ENCODE assay signal across 25 cellular contexts in genomic region chrX:132119283-132119682, GRCh38. TPM values are rescaled to one million over a fixed set of nuclear protein-coding genes. Genes with fewer than 3 reads are reported as not detected.
DNase-seq lines count a peak whose midpoint lies in the region; ATAC-seq, FAIRE-seq and TF ChIP-seq lines count a peak whose summit lies in the region.
"Had no signal": no experiment of that assay in that cellular context is flagged by ENCODE, and none has a peak within 500 bp of the region (broad histone marks: within the 10 kb centered on the region; RNA-seq: fewer than 3 reads in every experiment).

No MANE protein-coding gene starts in this region.

- no peaks in the 10 kb centered on the region for H3K79me2 ChIP-seq in K562 (ENCODE audit: control insufficient read depth, insufficient read depth, low read length)
- no peaks in the 10 kb centered on the region for H3K79me2 ChIP-seq in mesendoderm (ENCODE audit: control insufficient read depth, insufficient read depth, low read length)

- H2BK5ac ChIP-seq in mesendoderm (ENCODE audit: low read length), result no peak overlapping the region

- no peak overlapping the region for H3K4ac ChIP-seq in mesendoderm (ENCODE audit: low read depth, low read length)

- H3K4me2 ChIP-seq in K562 (ENCODE audit: insufficient read depth, low read length) (no peak overlapping the region), mesendoderm (ENCODE audit: low read length) (no peak overlapping the region)
- H3K4me2 ChIP-seq: KMS-11, SK-N-SH had no signal

- no peak for FAIRE-seq in K562 (lab: Jason Lieb, UNC)
- FAIRE-seq: frontal cortex, keratinocyte, RCC 7860 had no signal

- no peaks in the 10 kb centered on the region for H3K79me1 ChIP-seq in mesendoderm (ENCODE audit: low read length)

- in situ Hi-C loops in K562 (cut with MboI), result no loop called here

- intact Hi-C loops in K562 (cut with micrococcal nuclease), result no loop called here
- intact Hi-C loops in tibial artery (cut with DNase I; ENCODE audit: low total_unique reads), result no loop called here

- peak overlapping the region; percentile 26; the same call in 1 of the 2 replicates for H2AFZ ChIP-seq in K562 (ENCODE audit: low read depth, low read length)

- ATAC-seq in K562, result no peak
- ATAC-seq in HG03565 (IDR thresholded peaks at IDR 0.05; ENCODE audit: unreplicated experiment), result no peak
- no peak for ATAC-seq in HG03139 (IDR thresholded peaks at IDR 0.05; ENCODE audit: unreplicated experiment)
- ATAC-seq: activated CD8-positive, alpha-beta T cell treated with anti-CD3 and anti-CD28 coated beads for 36 hours had no signal

- H3K56ac ChIP-seq in mesendoderm (ENCODE audit: low read length), result peak overlapping the region; percentile 15

- no TSS peak for BruUV-seq in K562 (replicated peaks; lab: Mats Ljungman, UMichigan)

- peaks cover 5% of the 10 kb centered on the region; the same call in 1 of the 2 replicates for H3K27me3 ChIP-seq in HUES48 (ENCODE audit: control insufficient read depth, insufficient read depth, low read length)
- no peaks in the 10 kb centered on the region for H3K27me3 ChIP-seq in K562 (ENCODE audit: control insufficient read depth in 2 of 2, insufficient read depth in 2 of 2, low read length in 2 of 2)
- no peaks in the 10 kb centered on the region for H3K27me3 ChIP-seq in mesendoderm (ENCODE audit: insufficient read depth, low read length, poor library complexity)
- no peaks in the 10 kb centered on the region for H3K27me3 ChIP-seq in tibial artery
- H3K27me3 ChIP-seq: adrenal gland, cardiac muscle cell, thyroid gland had no signal

- TF ChIP-seq RAD21 in K562 (CRISPR knock-in tag; conservative IDR thresholded peaks at IDR 0.05 in 1 of 2, IDR thresholded peaks at IDR 0.05 in 1 of 2), result no peak

- H3K18ac ChIP-seq in mesendoderm (ENCODE audit: low read length), result no peak overlapping the region

- CTCF ChIA-PET in K562 (lab: Yijun Ruan, JAX; ENCODE audit: low intra/inter-chr PET ratio), result no interaction called here

- no peak overlapping the region for H3K9ac ChIP-seq in HUES48 (ENCODE audit: low read depth, low read length)
- H3K9ac ChIP-seq in K562 (ENCODE audit: insufficient read depth in 1 of 2, low read depth in 2 of 2, low read length in 2 of 2), result no peak overlapping the region
- no peak overlapping the region for H3K9ac ChIP-seq in mesendoderm (ENCODE audit: low read length)
- H3K9ac ChIP-seq: KMS-11, SK-N-SH had no signal

- H3K4me1 ChIP-seq in HUES48 (ENCODE audit: control insufficient read depth, insufficient read depth, low read length), result peaks cover 13% of the 10 kb centered on the region
- no peaks in the 10 kb centered on the region; a peak in 1 of 5 replicates for H3K4me1 ChIP-seq in K562 (replicated peaks in 1 of 2; ENCODE audit: control insufficient read depth in 2 of 2, insufficient read depth in 2 of 2, low read length in 2 of 2)
- H3K4me1 ChIP-seq in mesendoderm (ENCODE audit: control insufficient read depth, low read depth, low read length), result no peaks in the 10 kb centered on the region
- peaks cover 0 to 13% (median 2%) of the 10 kb centered on the region in 4 donors for H3K4me1 ChIP-seq in tibial artery
- H3K4me1 ChIP-seq: adrenal gland, thyroid gland had no signal

- H2BK120ac ChIP-seq in mesendoderm (ENCODE audit: low read depth, low read length), result peak overlapping the region; percentile 45

- H2BK15ac ChIP-seq in mesendoderm (replicated peaks; ENCODE audit: low read depth), result no peak overlapping the region

- H3K9me1 ChIP-seq in K562 (ENCODE audit: control insufficient read depth, insufficient read depth, low read length), result no peaks in the 10 kb centered on the region

- no peak overlapping the region for H3K23ac ChIP-seq in mesendoderm (ENCODE audit: low read length)

- H2AK5ac ChIP-seq in mesendoderm (ENCODE audit: low read length), result no peak overlapping the region

- no peak for DNase-seq in K562 (ENCODE audit: extremely low read depth in 1 of 4, low spot score in 3 of 4)
- peak; percentile 16 for DNase-seq in mesendoderm
- no peak for DNase-seq in tibial artery
- no peak for DNase-seq in NCI-H187 treated with DMSO at 0.1 percent for 48 hours (lab: John Stamatoyannopoulos, UW)
- DNase-seq: activated B cell treated with CpG ODN at 0.5 μM for 24 hours; activated CD8-positive, alpha-beta T cell treated with anti-CD3 and anti-CD28 coated beads for 36 hours; adrenal gland; hypothalamus; naive B cell; NCI-H2029; posterior cingulate gyrus; SK-N-SH; stimulated activated CD4-positive, alpha-beta T cell treated with anti-CD3 and anti-CD28 coated beads, Interleukin-1b, Interleukin-23, amount 100 ng/mL, for 48 hours; stimulated activated naive CD4-positive, alpha-beta T cell; thyroid gland had no signal

- H4K5ac ChIP-seq in mesendoderm (ENCODE audit: low read length), result no peak overlapping the region

- no peak for TF ChIP-seq POLR2A in K562 (conservative IDR thresholded peaks at IDR 0.05)

- TF ChIP-seq CTCF in K562 (IDR thresholded peaks at IDR 0.05 in 2 of 3, conservative IDR thresholded peaks at IDR 0.05 in 1 of 3; ENCODE audit: insufficient read depth in 2 of 3, low read depth in 1 of 3, low read length in 3 of 3) (no peak), tibial artery (IDR thresholded peaks at IDR 0.05) (no peak)

- POLR2A ChIA-PET in K562 (lab: Yijun Ruan, JAX), result interaction anchor here (2.0 kb wide), 1 partner anchor 11 kb away, joined by 7 read pairs; no protein-coding TSS in a partner anchor

- no peak overlapping the region for H4K8ac ChIP-seq in mesendoderm (ENCODE audit: low read depth, low read length)

- 27% methylated on average over 3 of the region's 3 CpGs for WGBS in K562 (ENCODE audit: insufficient coverage, low coverage, missing lambda C conversion rate)
- WGBS in mesendoderm (ENCODE audit: extremely low coverage, insufficient coverage, low lambda C conversion rate), result no CpG with 5 or more reads among the region's 3 CpGs

- TF ChIP-seq EP300 in K562 (IDR thresholded peaks at IDR 0.05; ENCODE audit: low read length), result no peak

- peak overlapping the region; percentile 7 for H3K27ac ChIP-seq in HUES48 (ENCODE audit: low read depth, low read length)
- no peak overlapping the region for H3K27ac ChIP-seq in K562 (ENCODE audit: extremely low read depth, low read depth, low read length)
- H3K27ac ChIP-seq in mesendoderm (ENCODE audit: low read depth, low read length), result no peak overlapping the region
- peak overlapping the region; percentile 47 to 50 for H3K27ac ChIP-seq in tibial artery
- H3K27ac ChIP-seq: adrenal gland, cardiac muscle cell, HL-60, KMS-11, thyroid gland had no signal

- H3K4me3 ChIP-seq in HUES48 (ENCODE audit: low read depth, low read length) (no peak overlapping the region), K562 (no peak overlapping the region), mesendoderm (ENCODE audit: low read length) (no peak overlapping the region), tibial artery (no peak overlapping the region)
- H3K4me3 ChIP-seq: adrenal gland, cardiac muscle cell, thyroid gland had no signal

- H4K20me1 ChIP-seq in K562 (replicated peaks; ENCODE audit: control insufficient read depth, insufficient read depth, low read length), result no peaks in the 10 kb centered on the region

- H3K9me3 ChIP-seq in HUES48 (ENCODE audit: control insufficient read depth, insufficient read depth, low read length) (no peaks in the 10 kb centered on the region), K562 (replicated peaks; ENCODE audit: control insufficient read depth, insufficient read depth, low read depth, low read length) (no peaks in the 10 kb centered on the region), tibial artery (peaks cover 0 to 3% (median 0%) of the 10 kb centered on the region in 3 donors)
- H3K9me3 ChIP-seq: adrenal gland, SK-N-SH, thyroid gland had no signal

- H3K36me3 ChIP-seq in HUES48 (ENCODE audit: control insufficient read depth, insufficient read depth, low read length), result no peaks in the 10 kb centered on the region
- no peaks in the 10 kb centered on the region for H3K36me3 ChIP-seq in K562 (ENCODE audit: control insufficient read depth, insufficient read depth, low read length)
- H3K36me3 ChIP-seq in mesendoderm (ENCODE audit: control insufficient read depth, insufficient read depth, low read length), result no peaks in the 10 kb centered on the region
- no peaks in the 10 kb centered on the region for H3K36me3 ChIP-seq in tibial artery
- H3K36me3 ChIP-seq: adrenal gland, cardiac muscle cell, thyroid gland had no signal

TF ChIP-seq in K562, 482 proteins besides CTCF, POLR2A, EP300 and RAD21:
- TF ChIP-seq CHD4 (IDR thresholded peaks at IDR 0.05; ENCODE audit: insufficient read depth, insufficient replicate concordance, low read depth, low read length, poor library complexity, severe bottlenecking), result no peak
- no peak for TF ChIP-seq ZBTB17 (CRISPR knock-in tag; IDR thresholded peaks at IDR 0.05)
- TF ChIP-seq ZNF584 (CRISPR knock-in tag; IDR thresholded peaks at IDR 0.05; ENCODE audit: low read depth), result no peak
- TF ChIP-seq NFATC3 (IDR thresholded peaks at IDR 0.05), result no peak
- no peak for TF ChIP-seq PML (IDR thresholded peaks at IDR 0.05; ENCODE audit: low read length)
- TF ChIP-seq C11orf30 (IDR thresholded peaks at IDR 0.05; ENCODE audit: low read depth), result no peak
TF ChIP-seq in K562: peak in this region for 0.

RNA-seq across cellular contexts. Expression of gene FRMD7, which starts 8.5 kb away (rescaled TPM):
- not detected in 2 replicates for total RNA-seq in K562 (2011; cell fraction: chromatin; rRNA removed; ENCODE audit: low replicate concordance)
- not detected in 2 replicates for total RNA-seq in K562 (2011; cell fraction: nucleolus; rRNA removed)
- not detected in 2 replicates for total RNA-seq in K562 (2011; cell fraction: nucleoplasm; rRNA removed)
- total RNA-seq in K562 (2014; rRNA removed) (not detected in 2 replicates), K562 (2014; rRNA removed; fragmentation: Illumina TruSeq; extraction: Trizol) (not detected in 2 replicates), K562 (2015; rRNA removed; fragmentation: Illumina TruSeq; extraction: Trizol) (not detected in 2 replicates), K562 (2021) (not detected in 2 replicates)
- polyA plus RNA-seq in K562 (2011; rRNA removed) (not detected in 2 replicates), K562 (2014; fragmentation: Illumina TruSeq; extraction: Trizol) (not detected in 2 replicates), K562 (2014; fragmentation: Nextera tagmentation; extraction: Ambion mirVana) (under 1 TPM in 1 of 2 experiments, not detected in 1; 0.06 TPM), K562 (2014; rRNA removed) (0.09 TPM in 1 of 2 replicates, not detected in the other)
- not detected in 2 replicates for polyA plus RNA-seq in K562 (2011; cell fraction: cytosol; rRNA removed)
- not detected in 2 replicates for polyA plus RNA-seq in K562 (2011; cell fraction: nucleus; rRNA removed)
- polyA plus RNA-seq in K562 (2012), result not detected in 2 replicates
- polyA minus RNA-seq in K562 (2011; rRNA and poly(A)+ RNA removed), result not detected in 2 replicates
- polyA minus RNA-seq in K562 (2011; cell fraction: cytosol; rRNA and poly(A)+ RNA removed), result not detected in 2 replicates
- polyA minus RNA-seq in K562 (2011; cell fraction: nucleus; rRNA and poly(A)+ RNA removed), result not detected in 2 replicates
- 0.06 TPM for polyA plus RNA-seq in mesendoderm (2013, experiment 1 of 2)
- polyA plus RNA-seq in mesendoderm (2013, experiment 2 of 2), result 0.01 TPM
- total RNA-seq: activated B cell treated with CpG ODN at 0.5 μM for 24 hours; activated CD8-positive, alpha-beta T cell treated with anti-CD3 and anti-CD28 coated beads for 36 hours; adrenal gland; cardiac muscle cell; NCI-H460; thyroid gland had no signal
- polyA plus RNA-seq: adrenal gland, cardiac muscle cell, keratinocyte, SK-N-SH had no signal

Comparison
In these comparisons a context has a peak if more than half of its experiments do, and no peak if none do; other contexts are left out.
1. H3K27ac ChIP-seq: peak in HUES48 (single experiment) and tibial artery (2 of 2); none in K562 (single experiment) and mesendoderm (single experiment).